ENCODE assay signal across 8 cellular contexts in genomic region chr11:117197516-117198456, GRCh38. TPM values are rescaled to one million over a fixed set of nuclear protein-coding genes. Genes with fewer than 3 reads are reported as not detected.
DNase-seq lines count a peak whose midpoint lies in the region.

No MANE protein-coding gene starts in this region.

- H3K36me3 ChIP-seq in ACC112 (ENCODE audit: insufficient read depth, low read length) (0 out of 2 replicates have a peak, but pooled peaks cover under 1% of the 10 kb centered on the region), HUES48 (ENCODE audit: control insufficient read depth, insufficient read depth, low read length) (peaks cover 14% of the 10 kb centered on the region)

- H2AFZ ChIP-seq in ACC112 (ENCODE audit: low read length, unreplicated experiment) = no peak overlapping the region

- H3K27me3 ChIP-seq in ACC112 (ENCODE audit: insufficient read depth, low read length) (no peaks in the 10 kb centered on the region), HUES48 (ENCODE audit: control insufficient read depth, insufficient read depth, low read length) (no peaks in the 10 kb centered on the region)

- no peaks in the 10 kb centered on the region for H3K9me3 ChIP-seq in HUES48 (ENCODE audit: control insufficient read depth, insufficient read depth, low read length)

- H3K4me1 ChIP-seq in ACC112 (ENCODE audit: control insufficient read depth, insufficient read depth, low read length, unreplicated experiment) = peaks cover 43% of the 10 kb centered on the region
- peaks cover 34% of the 10 kb centered on the region for H3K4me1 ChIP-seq in HUES48 (ENCODE audit: control insufficient read depth, insufficient read depth, low read length)

- peak; percentile 28 for DNase-seq in dermis blood vessel endothelial cell
- DNase-seq in mucosa of gallbladder (ENCODE audit: low spot score) = peak; percentile 48
- no peak for DNase-seq in activated CD4-positive, alpha-beta T cell treated with anti-CD3 and anti-CD28 coated beads, Interleukin-2, amount 50 U/mL, for 1 hour
- DNase-seq in activated CD8-positive, alpha-beta memory T cell treated with anti-CD3 and anti-CD28 coated beads for 24 hours = no peak
- DNase-seq in GM19238 (ENCODE audit: insufficient read length, low spot score) = no peak
- no peak for DNase-seq in caudate nucleus (lab: John Stamatoyannopoulos, UW)

- H3K4me3 ChIP-seq in ACC112 (ENCODE audit: low read depth, low read length) = peak overlapping the region; percentile 74; the same call in 1 of the 2 replicates
- H3K4me3 ChIP-seq in HUES48 (ENCODE audit: low read depth, low read length) = peak overlapping the region; percentile 74

- H3K79me2 ChIP-seq in ACC112 (ENCODE audit: control insufficient read depth, insufficient read depth, low read length, unreplicated experiment) = peaks cover 36% of the 10 kb centered on the region

- peak overlapping the region; percentile 58 for H3K9ac ChIP-seq in HUES48 (ENCODE audit: low read depth, low read length)

- H3K27ac ChIP-seq in ACC112 (ENCODE audit: low read depth, low read length) = peak overlapping the region; percentile 80
- H3K27ac ChIP-seq in HUES48 (ENCODE audit: low read depth, low read length) = peak overlapping the region; percentile 95
- H3K27ac ChIP-seq in caudate nucleus (ENCODE audit: low read depth, low read length) = no peak overlapping the region

RNA-seq across cellular contexts. Expression of gene TAGLN, which starts 1.4 kb away (rescaled TPM):
- total RNA-seq in dermis blood vessel endothelial cell = 11.4 and 31.3 TPM in 2 replicates
- 2,517 TPM for total RNA-seq in mucosa of gallbladder

RNA-seq across cellular contexts. Expression of gene SIDT2, which starts 19.2 kb away (rescaled TPM):
- total RNA-seq in dermis blood vessel endothelial cell = 10.4 and 19.5 TPM in 2 replicates
- total RNA-seq in mucosa of gallbladder = 72.9 TPM

RNA-seq across cellular contexts. Expression of gene PCSK7, which starts 34.1 kb away (rescaled TPM):
- total RNA-seq in dermis blood vessel endothelial cell = 54.1 and 63.5 TPM in 2 replicates
- 67.0 TPM for total RNA-seq in mucosa of gallbladder

RNA-seq across cellular contexts. Expression of gene RNF214, which starts 34.7 kb away (rescaled TPM):
- total RNA-seq in dermis blood vessel endothelial cell (10.6 and 12.3 TPM in 2 replicates), mucosa of gallbladder (30.5 TPM)

RNA-seq across cellular contexts. Expression of gene PAFAH1B2, which starts 53.7 kb away (rescaled TPM):
- total RNA-seq in dermis blood vessel endothelial cell = 231 and 325 TPM in 2 replicates
- total RNA-seq in mucosa of gallbladder = 73.9 TPM

Comparison
In these comparisons a context has a peak if more than half of its experiments do, and no peak if none do; other contexts are left out.
1. DNase-seq: peak in dermis blood vessel endothelial cell (single experiment) and mucosa of gallbladder (single experiment); none in activated CD4-positive, alpha-beta T cell treated with anti-CD3 and anti-CD28 coated beads, Interleukin-2, amount 50 U/mL, for 1 hour (single experiment), activated CD8-positive, alpha-beta memory T cell treated with anti-CD3 and anti-CD28 coated beads for 24 hours (single experiment), GM19238 (single experiment) and caudate nucleus (0 of 61).
2. RNA of gene TAGLN, which starts 1.4 kb away (total RNA-seq): 2,517 TPM in mucosa of gallbladder (single experiment); 11.4 to 31.3 TPM in dermis blood vessel endothelial cell; every median in the first group is over 10 times any median in the second.